ENCODE assay signal across 8 cellular contexts in genomic region chr2:227325824-227326195, GRCh38. TPM values are rescaled to one million over a fixed set of nuclear protein-coding genes. Genes with fewer than 3 reads are reported as not detected.
A peak's percentile ranks its signal among the peaks of the same experiment; 100 is the strongest.
DNase-seq lines count a peak whose midpoint lies in the region; ATAC-seq, FAIRE-seq and TF ChIP-seq lines count a peak whose summit lies in the region.

No MANE protein-coding gene starts in this region.

- H3K79me2 ChIP-seq in mammary epithelial cell (ENCODE audit: insufficient read depth, low read length), result peaks cover 50% of the 10 kb centered on the region
- peaks cover 48% of the 10 kb centered on the region for H3K79me2 ChIP-seq in keratinocyte (ENCODE audit: control insufficient read depth, insufficient read depth, low read length)

- H2AFZ ChIP-seq in mammary epithelial cell (ENCODE audit: low read depth, low read length), result peak overlapping the region; percentile 95
- H2AFZ ChIP-seq in keratinocyte (ENCODE audit: control insufficient read depth, low read length), result peak overlapping the region; percentile 78

- H3K27me3 ChIP-seq in H7 (ENCODE audit: control insufficient read depth, insufficient read depth, low read length) (no peaks in the 10 kb centered on the region), mammary epithelial cell (ENCODE audit: insufficient read depth, low read length) (no peaks in the 10 kb centered on the region), keratinocyte (ENCODE audit: control insufficient read depth, extremely low read depth, insufficient read depth, low read length) (no peaks in the 10 kb centered on the region)

- no peaks in the 10 kb centered on the region for H3K27me3 Mint-ChIP-seq in stimulated activated memory B cell treated with anti-CD40 and anti-IgM and Interleukin-4, amounts not matched to agents 10 μg/mL and 1 μg/mL and 100 μg/mL, for 72 hours

- CTCF ChIA-PET in mammary epithelial cell (lab: Charles Lee; ENCODE audit: low non-redundant PET), result no interaction called here

- no peaks in the 10 kb centered on the region for H3K9me3 ChIP-seq in mammary epithelial cell (replicated peaks; ENCODE audit: insufficient read depth, low read length)
- no peaks in the 10 kb centered on the region for H3K9me3 ChIP-seq in keratinocyte (ENCODE audit: control insufficient read depth, low read depth, low read length)

- peak overlapping the region; percentile 91 for H3K27ac Mint-ChIP-seq in stimulated activated memory B cell treated with anti-CD40 and anti-IgM and Interleukin-4, amounts not matched to agents 10 μg/mL and 1 μg/mL and 100 μg/mL, for 72 hours

- H3K27ac ChIP-seq in mammary epithelial cell (ENCODE audit: insufficient read depth, low read depth, low read length) (peak overlapping the region; percentile 78), keratinocyte (ENCODE audit: control insufficient read depth, insufficient read depth, low read length) (peak overlapping the region; percentile 85)

- H3K4me3 ChIP-seq in H7 (ENCODE audit: insufficient read depth, low read depth, low read length) (peak overlapping the region; percentile 88), mammary epithelial cell (replicated peaks in 1 of 3; ENCODE audit: insufficient read depth in 1 of 3, low read depth in 2 of 3, low read length in 3 of 3) (peak overlapping the region; percentile 69 to 89 (median 77)), keratinocyte (ENCODE audit: control insufficient read depth in 2 of 3, extremely low read depth in 1 of 3, insufficient read depth in 2 of 3, low read depth in 1 of 3, low read length in 3 of 3) (peak overlapping the region; percentile 95 to 98 (median 97))

- H3K9me1 ChIP-seq in keratinocyte (ENCODE audit: control insufficient read depth, extremely low read depth, insufficient read depth, low read length), result no peaks in the 10 kb centered on the region

- H4K20me1 ChIP-seq in mammary epithelial cell (ENCODE audit: insufficient read depth, low read length), result no peaks in the 10 kb centered on the region
- no peaks in the 10 kb centered on the region for H4K20me1 ChIP-seq in keratinocyte (ENCODE audit: control insufficient read depth, extremely low read depth, insufficient read depth, low read length)

- H3K36me3 ChIP-seq in H7 (replicated peaks; ENCODE audit: control insufficient read depth, insufficient read depth, low read length) (peaks cover under 1% of the 10 kb centered on the region; the same call in 1 of the 2 replicates), mammary epithelial cell (ENCODE audit: insufficient read depth, low read length) (no peaks in the 10 kb centered on the region), keratinocyte (ENCODE audit: control insufficient read depth in 2 of 2, extremely low read depth in 1 of 2, insufficient read depth in 2 of 2, low read length in 2 of 2) (no peaks in the 10 kb centered on the region)

- in situ Hi-C loops in mammary epithelial cell (cut with MboI; ENCODE audit: low sequenced_read_pairs in 2 of 2), result no loop called here

- H3K4me1 ChIP-seq in mammary epithelial cell (ENCODE audit: insufficient read depth, low read length) (peaks cover 12% of the 10 kb centered on the region), keratinocyte (ENCODE audit: control insufficient read depth, extremely low read depth, insufficient read depth, low read length) (peaks cover 9% of the 10 kb centered on the region)

- no peak for ATAC-seq in stimulated activated memory B cell treated with anti-CD40 and anti-IgM and Interleukin-4, amounts not matched to agents 10 μg/mL and 1 μg/mL and 100 μg/mL, for 72 hours
- ATAC-seq in HG03469 (IDR thresholded peaks at IDR 0.05; ENCODE audit: unreplicated experiment), result no peak

- FAIRE-seq in keratinocyte (lab: Jason Lieb, UNC), result no peak

- H3K4me2 ChIP-seq in mammary epithelial cell (ENCODE audit: insufficient read depth, low read depth, low read length) (peak overlapping the region; percentile 82), keratinocyte (ENCODE audit: control insufficient read depth, extremely low read depth, insufficient read depth, low read depth, low read length) (peak overlapping the region; percentile 78)

- BruUV-seq in mammary epithelial cell (replicated peaks; lab: Mats Ljungman, UMichigan), result no TSS peak

- no peaks in the 10 kb centered on the region for H3K36me3 Mint-ChIP-seq in stimulated activated memory B cell treated with anti-CD40 and anti-IgM and Interleukin-4, amounts not matched to agents 10 μg/mL and 1 μg/mL and 100 μg/mL, for 72 hours

- TF ChIP-seq CTCF in mammary epithelial cell (conservative IDR thresholded peaks at IDR 0.05 in 1 of 2, IDR thresholded peaks at IDR 0.05 in 1 of 2; ENCODE audit: extremely low read depth in 1 of 2, insufficient read depth in 1 of 2, low read depth in 1 of 2, low read length in 2 of 2) (no peak), keratinocyte (optimal IDR thresholded peaks at IDR 0.05 in 1 of 3, IDR thresholded peaks at IDR 0.05 in 1 of 3, conservative IDR thresholded peaks at IDR 0.05 in 1 of 3; ENCODE audit: extremely low read depth in 1 of 3, insufficient read depth in 2 of 3, low read length in 3 of 3) (peak in 1 of 3 experiments; percentile 4)

- H3K4me3 Mint-ChIP-seq in stimulated activated memory B cell treated with anti-CD40 and anti-IgM and Interleukin-4, amounts not matched to agents 10 μg/mL and 1 μg/mL and 100 μg/mL, for 72 hours, result peak overlapping the region; percentile 95

- dilution Hi-C loops in mammary epithelial cell (cut with HindIII; ENCODE audit: low sequenced_read_pairs), result no loop called here
- dilution Hi-C loops in keratinocyte (cut with MboI; ENCODE audit: extremely low pct_ligation_motif_present, low sequenced_read_pairs), result no loop called here

- H3K9me3 Mint-ChIP-seq in stimulated activated memory B cell treated with anti-CD40 and anti-IgM and Interleukin-4, amounts not matched to agents 10 μg/mL and 1 μg/mL and 100 μg/mL, for 72 hours, result no peaks in the 10 kb centered on the region

- DNase-seq in NCI-H510A treated with DMSO at 0.1 percent for 48 hours (lab: John Stamatoyannopoulos, UW), result peak; percentile 50
- no peak for DNase-seq in NCI-H510A (lab: John Stamatoyannopoulos, UW)
- peak; percentile 47 for DNase-seq in H7
- DNase-seq in NCI-H748 treated with DMSO at 0.1 percent for 48 hours (lab: John Stamatoyannopoulos, UW), result peak; percentile 39
- peak; percentile 56 for DNase-seq in mammary epithelial cell
- DNase-seq in keratinocyte (ENCODE audit: low read depth, low spot score), result no peak

- H3K4me1 Mint-ChIP-seq in stimulated activated memory B cell treated with anti-CD40 and anti-IgM and Interleukin-4, amounts not matched to agents 10 μg/mL and 1 μg/mL and 100 μg/mL, for 72 hours, result peaks cover 27% of the 10 kb centered on the region

- H3K9ac ChIP-seq in mammary epithelial cell (ENCODE audit: insufficient read depth, low read length) (peak overlapping the region; percentile 85), keratinocyte (ENCODE audit: control insufficient read depth, extremely low read depth, insufficient read depth, low read length) (peak overlapping the region; percentile 88)

- WGBS in mammary epithelial cell (ENCODE audit: low coverage, missing lambda C conversion rate), result 0% methylated on average over 5 of the region's 13 CpGs

- intact Hi-C loops in mammary epithelial cell (cut with micrococcal nuclease), result loop anchor here (1.0 to 5.0 kb wide), 3 partner anchors 51 to 196 kb away; partner anchors contain the start of gene TM4SF20

RNA-seq across cellular contexts. Expression of gene MFF, which starts 0.8 kb away (rescaled TPM):
- total RNA-seq in H7 (2014; rRNA removed; shearing (Covaris generic)), result 90.7 and 104 TPM in 2 replicates
- total RNA-seq in mammary epithelial cell, result 10 to 100 TPM; 44.2 to 56.0 TPM
- polyA plus RNA-seq in mammary epithelial cell, result 44.4 TPM
- 70.6 TPM for polyA minus RNA-seq in mammary epithelial cell
- polyA plus RNA-seq in keratinocyte, result 38.3 to 72.5 TPM (median 62.8 TPM) in 3 replicates
- 66.4 TPM for polyA plus RNA-seq in keratinocyte (2011; ENCODE audit: low read depth)
- 52.4 and 81.4 TPM in 2 replicates for polyA plus RNA-seq in keratinocyte (2011; cell fraction: cytosol; rRNA removed)
- 44.9 and 59.9 TPM in 2 replicates for polyA plus RNA-seq in keratinocyte (2011; cell fraction: nucleus; rRNA removed)
- 62.1 and 69.9 TPM in 2 replicates for polyA plus RNA-seq in keratinocyte (2012; ENCODE audit: low replicate concordance)
- 12.8 to 51.2 TPM (median 28.8 TPM) in 3 replicates for polyA minus RNA-seq in keratinocyte
- 36.8 TPM for polyA minus RNA-seq in keratinocyte (2011; cell fraction: cytosol; rRNA and poly(A)+ RNA removed)
- 31.5 and 35.1 TPM in 2 replicates for polyA minus RNA-seq in keratinocyte (2011; cell fraction: nucleus; rRNA and poly(A)+ RNA removed)

RNA-seq across cellular contexts. Expression of gene TM4SF20, which starts 53.3 kb away (rescaled TPM):
- total RNA-seq in H7 (2014; rRNA removed; shearing (Covaris generic)), result not detected in 2 replicates
- not detected for total RNA-seq in mammary epithelial cell
- polyA plus RNA-seq in mammary epithelial cell, result not detected
- polyA minus RNA-seq in mammary epithelial cell, result not detected
- not detected in 3 replicates for polyA plus RNA-seq in keratinocyte
- polyA plus RNA-seq in keratinocyte (2011; ENCODE audit: low read depth), result not detected
- polyA plus RNA-seq in keratinocyte (2011; cell fraction: cytosol; rRNA removed), result not detected in 2 replicates
- not detected in 2 replicates for polyA plus RNA-seq in keratinocyte (2011; cell fraction: nucleus; rRNA removed)
- polyA plus RNA-seq in keratinocyte (2012; ENCODE audit: low replicate concordance), result not detected in 2 replicates
- polyA minus RNA-seq in keratinocyte, result not detected in 3 replicates
- not detected for polyA minus RNA-seq in keratinocyte (2011; cell fraction: cytosol; rRNA and poly(A)+ RNA removed)
- polyA minus RNA-seq in keratinocyte (2011; cell fraction: nucleus; rRNA and poly(A)+ RNA removed), result not detected in 2 replicates

Comparison
In these comparisons a context has a peak if more than half of its experiments do, and no peak if none do; other contexts are left out.
1. DNase-seq: peak in NCI-H510A treated with DMSO at 0.1 percent for 48 hours (single experiment), H7 (single experiment), NCI-H748 treated with DMSO at 0.1 percent for 48 hours (single experiment) and mammary epithelial cell (single experiment); none in NCI-H510A (single experiment) and keratinocyte (single experiment).
2. Peak in every context shown above with its lines, with median percentiles within 50 percentile points of each other: H3K4me3 ChIP-seq.